In the genomic region with DNA sequence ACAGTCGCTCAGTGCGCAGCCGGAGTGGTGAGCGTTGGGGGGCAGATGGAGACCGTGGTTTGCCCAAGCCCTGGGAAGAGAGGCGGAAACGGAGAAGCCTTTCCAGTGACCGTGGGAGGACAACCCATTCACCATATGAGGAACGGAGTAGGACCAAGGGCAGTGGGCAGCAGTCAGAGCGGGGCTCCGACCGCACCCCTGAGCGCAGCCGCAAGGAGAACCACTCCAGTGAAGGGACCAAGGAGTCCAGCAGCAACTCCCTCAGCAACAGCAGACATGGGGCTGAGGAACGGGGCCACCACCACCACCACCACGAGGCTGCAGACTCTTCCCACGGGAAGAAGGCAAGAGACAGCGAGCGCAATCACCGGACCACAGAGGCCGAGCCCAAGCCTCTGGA, we compare ENCODE assay signal across 1 cellular context.
TF ChIP-seq lines count a peak whose summit lies in the region.

No MANE protein-coding gene starts in this region.

TF ChIP-seq in endothelial cell of umbilical vein, 7 proteins besides CTCF, POLR2A, EP300 and RAD21:
- no peak for TF ChIP-seq JUN (IDR thresholded peaks at IDR 0.05; ENCODE audit: borderline replicate concordance, insufficient read depth, insufficient read length, low read depth)
TF ChIP-seq in endothelial cell of umbilical vein: peak in this region for 0.
